Comparison of ENCODE assay signal across 8 cellular contexts in the genomic region with DNA sequence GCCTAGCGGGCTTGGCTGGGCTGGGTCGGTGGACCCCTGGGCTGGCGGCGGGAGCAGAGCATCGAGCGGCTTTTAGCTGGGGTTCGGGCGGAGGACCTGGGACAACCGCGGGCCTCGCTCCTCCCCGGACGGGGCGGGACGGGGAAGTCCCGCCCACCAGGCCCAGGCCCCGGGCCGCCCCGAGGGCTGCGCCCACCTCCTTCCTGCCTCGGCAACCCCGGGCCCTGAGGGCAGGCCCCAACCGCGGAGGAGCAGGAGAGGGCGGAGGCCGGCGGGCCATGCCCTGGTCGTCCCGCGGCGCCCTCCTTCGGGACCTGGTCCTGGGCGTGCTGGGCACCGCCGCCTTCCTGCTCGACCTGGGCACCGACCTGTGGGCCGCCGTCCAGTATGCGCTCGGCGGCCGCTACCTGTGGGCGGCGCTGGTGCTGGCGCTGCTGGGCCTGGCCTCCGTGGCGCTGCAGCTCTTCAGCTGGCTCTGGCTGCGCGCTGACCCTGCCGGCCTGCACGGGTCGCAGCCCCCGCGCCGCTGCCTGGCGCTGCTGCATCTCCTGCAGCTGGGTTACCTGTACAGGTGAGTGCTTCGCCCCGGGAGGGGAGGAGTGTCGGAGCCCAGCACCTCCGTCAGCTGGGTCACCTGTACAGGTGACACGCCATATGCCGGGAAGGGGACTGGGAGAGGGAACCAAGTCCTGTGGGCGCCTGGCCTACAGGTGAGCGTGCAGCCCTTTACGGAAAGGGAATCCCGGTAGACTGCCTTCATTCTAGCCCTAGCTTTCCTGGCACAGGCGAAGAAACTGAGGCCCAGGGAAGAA. TPM values are rescaled to one million over a fixed set of nuclear protein-coding genes. Genes with fewer than 3 reads are reported as not detected.
DNase-seq lines count a peak whose midpoint lies in the region; ATAC-seq and TF ChIP-seq lines count a peak whose summit lies in the region.

A gene with protein sequence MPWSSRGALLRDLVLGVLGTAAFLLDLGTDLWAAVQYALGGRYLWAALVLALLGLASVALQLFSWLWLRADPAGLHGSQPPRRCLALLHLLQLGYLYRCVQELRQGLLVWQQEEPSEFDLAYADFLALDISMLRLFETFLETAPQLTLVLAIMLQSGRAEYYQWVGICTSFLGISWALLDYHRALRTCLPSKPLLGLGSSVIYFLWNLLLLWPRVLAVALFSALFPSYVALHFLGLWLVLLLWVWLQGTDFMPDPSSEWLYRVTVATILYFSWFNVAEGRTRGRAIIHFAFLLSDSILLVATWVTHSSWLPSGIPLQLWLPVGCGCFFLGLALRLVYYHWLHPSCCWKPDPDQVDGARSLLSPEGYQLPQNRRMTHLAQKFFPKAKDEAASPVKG (plus strand): TSS at position 182 of the 812 bp plus-strand sequence. CDS start 97 bp downstream, at position 279.

- DNase-seq in AG04450 (ENCODE audit: low read depth, low spot score) (peak; percentile 23), OCI-LY7 (ENCODE audit: low spot score) (peak; percentile 69), fibroblast of pulmonary artery (ENCODE audit: low read depth) (peak; percentile 72), nephron progenitor cell (peak; percentile 86)
- DNase-seq in activated T-helper 2 cell treated with anti-CD3 and anti-CD28 coated beads, Interferon-gamma antibody, Interleukin-2, Interleukin-4, amounts not matched to agents 10 μg/mL and 5 μg/mL and 100 μg/mL, durations not matched to agents 14 hours and 24 hours and 36 hours (ENCODE audit: low spot score) = peak; percentile 77

- intact Hi-C loops in OCI-LY7 (cut with micrococcal nuclease; ENCODE audit: unreplicated experiment) = no loop called here
- intact Hi-C loops in activated T-helper 2 cell treated with anti-CD3 and anti-CD28 coated beads, Interferon-gamma antibody, Interleukin-2, Interleukin-4, amounts not matched to agents 10 μg/mL and 5 μg/mL and 100 μg/mL, durations not matched to agents 14 hours and 24 hours and 36 hours (cut with micrococcal nuclease) = no loop called here

- H3K4me1 ChIP-seq in OCI-LY7 (ENCODE audit: insufficient read depth, low read length, poor library complexity, severe bottlenecking) (peaks cover 9% of the 10 kb centered on the region), stomach smooth muscle (ENCODE audit: control insufficient read depth, insufficient read depth, low read length) (peaks cover 19% of the 10 kb centered on the region)

- H3K79me2 ChIP-seq in OCI-LY7 (ENCODE audit: insufficient read depth, low read depth, low read length) = no peaks in the 10 kb centered on the region

- H3K27me3 ChIP-seq in AG04450 (ENCODE audit: control insufficient read depth, insufficient read depth, low read length) (peaks cover 3% of the 10 kb centered on the region), stomach smooth muscle (ENCODE audit: control insufficient read depth in 1 of 2, insufficient read depth in 2 of 2, low read length in 2 of 2) (no peaks in the 10 kb centered on the region)

- H3K9me3 ChIP-seq in AG04450 (ENCODE audit: control insufficient read depth, insufficient read depth, low read length) = no peaks in the 10 kb centered on the region; the same call in 1 of the 2 replicates
- H3K9me3 ChIP-seq in OCI-LY7 (ENCODE audit: low read length) = no peaks in the 10 kb centered on the region
- no peaks in the 10 kb centered on the region for H3K9me3 ChIP-seq in stomach smooth muscle (ENCODE audit: control insufficient read depth in 2 of 2, low read length in 2 of 2)

- CTCF ChIA-PET in AG04450 (lab: Charles Lee) = interaction anchor here (0.8 kb wide), 1 partner anchor 27 kb away, joined by 4 read pairs; no protein-coding TSS in a partner anchor
- CTCF ChIA-PET in OCI-LY7 (lab: Charles Lee; ENCODE audit: unreplicated experiment) = no interaction called here

- no peaks in the 10 kb centered on the region for H3K9me3 Mint-ChIP-seq in activated T-helper 2 cell treated with anti-CD3 and anti-CD28 coated beads, Interferon-gamma antibody, Interleukin-2, Interleukin-4, amounts not matched to agents 10 μg/mL and 5 μg/mL and 100 μg/mL, durations not matched to agents 14 hours and 24 hours and 36 hours
- no peaks in the 10 kb centered on the region for H3K9me3 Mint-ChIP-seq in nephron progenitor cell

- H3K4me2 ChIP-seq in OCI-LY7 (ENCODE audit: low read length) = peak within 1 kb of the TSS; percentile 79

- ATAC-seq in GM18909 (IDR thresholded peaks at IDR 0.05; ENCODE audit: poor library complexity, unreplicated experiment) = peak; percentile 86
- peak; percentile 86 for ATAC-seq in HG03175 (IDR thresholded peaks at IDR 0.05; ENCODE audit: unreplicated experiment)

- H3K4me3 ChIP-seq in AG04450 (ENCODE audit: low read depth, low read length) (peak within 1 kb of the TSS; percentile 71), OCI-LY7 (ENCODE audit: low read depth, low read length, poor library complexity, severe bottlenecking) (peak within 1 kb of the TSS; percentile 63), fibroblast of pulmonary artery (replicated peaks; ENCODE audit: low read depth, low read length) (peak within 1 kb of the TSS; percentile 64), stomach smooth muscle (ENCODE audit: low read length in 2 of 2) (peak within 1 kb of the TSS; percentile 83 to 90)

- no peaks in the 10 kb centered on the region for H4K20me1 ChIP-seq in OCI-LY7 (ENCODE audit: insufficient read depth, low read length)

- H3K9me2 ChIP-seq in OCI-LY7 (ENCODE audit: insufficient read depth, low read length) = no peaks in the 10 kb centered on the region

- peaks cover 3% of the 10 kb centered on the region for H3K27me3 Mint-ChIP-seq in activated T-helper 2 cell treated with anti-CD3 and anti-CD28 coated beads, Interferon-gamma antibody, Interleukin-2, Interleukin-4, amounts not matched to agents 10 μg/mL and 5 μg/mL and 100 μg/mL, durations not matched to agents 14 hours and 24 hours and 36 hours (ENCODE audit: low read depth)
- peaks cover 3% of the 10 kb centered on the region for H3K27me3 Mint-ChIP-seq in nephron progenitor cell (ENCODE audit: low read depth, poor library complexity)

- H3K4me1 Mint-ChIP-seq in activated T-helper 2 cell treated with anti-CD3 and anti-CD28 coated beads, Interferon-gamma antibody, Interleukin-2, Interleukin-4, amounts not matched to agents 10 μg/mL and 5 μg/mL and 100 μg/mL, durations not matched to agents 14 hours and 24 hours and 36 hours (ENCODE audit: low read depth) = peaks cover 12% of the 10 kb centered on the region
- H3K4me1 Mint-ChIP-seq in nephron progenitor cell = peaks cover 34% of the 10 kb centered on the region

- H2AFZ ChIP-seq in OCI-LY7 (ENCODE audit: low read length) = peak within 1 kb of the TSS; percentile 74; the same call in 1 of the 2 replicates

- H3K36me3 ChIP-seq in OCI-LY7 (ENCODE audit: insufficient read depth, low read length) (no peaks in the 10 kb centered on the region), stomach smooth muscle (ENCODE audit: control insufficient read depth in 2 of 2, insufficient read depth in 2 of 2, low read length in 2 of 2) (peaks cover 4 to 10% of the 10 kb centered on the region in 2 donors)

- H3K27ac Mint-ChIP-seq in activated T-helper 2 cell treated with anti-CD3 and anti-CD28 coated beads, Interferon-gamma antibody, Interleukin-2, Interleukin-4, amounts not matched to agents 10 μg/mL and 5 μg/mL and 100 μg/mL, durations not matched to agents 14 hours and 24 hours and 36 hours = peak within 1 kb of the TSS; percentile 66
- H3K27ac Mint-ChIP-seq in nephron progenitor cell = peak within 1 kb of the TSS; percentile 68

- peaks cover 2% of the 10 kb centered on the region for H3K36me3 Mint-ChIP-seq in activated T-helper 2 cell treated with anti-CD3 and anti-CD28 coated beads, Interferon-gamma antibody, Interleukin-2, Interleukin-4, amounts not matched to agents 10 μg/mL and 5 μg/mL and 100 μg/mL, durations not matched to agents 14 hours and 24 hours and 36 hours (ENCODE audit: low read depth)
- no peaks in the 10 kb centered on the region for H3K36me3 Mint-ChIP-seq in nephron progenitor cell (ENCODE audit: low read depth)

- H3K27ac ChIP-seq in AG04450 (ENCODE audit: low read depth, low read length) (peak within 1 kb of the TSS; percentile 47), OCI-LY7 (ENCODE audit: low read depth, low read length, poor library complexity, severe bottlenecking) (no peak within 1 kb of the TSS), stomach smooth muscle (ENCODE audit: low read length) (peak within 1 kb of the TSS; percentile 80)

- BruUV-seq in OCI-LY7 (replicated peaks; lab: Mats Ljungman, UMichigan) = no TSS peak

- H3K4me3 Mint-ChIP-seq in activated T-helper 2 cell treated with anti-CD3 and anti-CD28 coated beads, Interferon-gamma antibody, Interleukin-2, Interleukin-4, amounts not matched to agents 10 μg/mL and 5 μg/mL and 100 μg/mL, durations not matched to agents 14 hours and 24 hours and 36 hours (ENCODE audit: low read depth) = peak within 1 kb of the TSS; percentile 78
- H3K4me3 Mint-ChIP-seq in nephron progenitor cell = peak within 1 kb of the TSS; percentile 75

- POLR2A ChIA-PET in AG04450 (lab: Yijun Ruan, JAX) (interaction anchor here (0.7 to 1.1 kb wide), 3 partner anchors 20 to 187 kb away, joined by 3 to 5 read pairs (median 3); a partner anchor contains a TSS), OCI-LY7 (lab: Charles Lee) (no interaction called here)

- H3K9ac ChIP-seq in stomach smooth muscle (ENCODE audit: low read length in 2 of 2) = peak within 1 kb of the TSS; percentile 90 to 92

- peak; percentile 31 for TF ChIP-seq CTCF in AG04450 (IDR thresholded peaks at IDR 0.05; ENCODE audit: low read depth, low read length)
- peak; percentile 35; the same call in 1 of the 2 replicates for TF ChIP-seq CTCF in OCI-LY7 (conservative IDR thresholded peaks at IDR 0.05; ENCODE audit: low read length)
- peak; percentile 16 for TF ChIP-seq CTCF in fibroblast of pulmonary artery (IDR thresholded peaks at IDR 0.05; ENCODE audit: low read length, missing control alignments)
- TF ChIP-seq CTCF in nephron progenitor cell (IDR thresholded peaks at IDR 0.05) = peak; percentile 29

RNA-seq across cellular contexts. Expression of the gene that starts here (rescaled TPM):
- polyA plus RNA-seq in AG04450 (2011; rRNA removed) = 7.9 and 8.2 TPM in 2 replicates
- polyA minus RNA-seq in AG04450 (2011; rRNA and poly(A)+ RNA removed) = 5.4 and 6.9 TPM in 2 replicates
- 0.38 and 0.75 TPM in 2 replicates for total RNA-seq in OCI-LY7 (2014; rRNA removed; shearing (Covaris generic))
- total RNA-seq in OCI-LY7 (2022) = 0.70 and 2.3 TPM in 2 replicates
- 6.3 and 6.5 TPM in 2 replicates for total RNA-seq in activated T-helper 2 cell treated with anti-CD3 and anti-CD28 coated beads, Interferon-gamma antibody, Interleukin-2, Interleukin-4, amounts not matched to agents 10 μg/mL and 5 μg/mL and 100 μg/mL, durations not matched to agents 14 hours and 24 hours and 36 hours

Comparison
In these comparisons a context has a peak if more than half of its experiments do, and no peak if none do; other contexts are left out.
1. DNase-seq: peak in every context shown above with its lines; median percentile 86 in nephron progenitor cell; 77 in activated T-helper 2 cell treated with anti-CD3 and anti-CD28 coated beads, Interferon-gamma antibody, Interleukin-2, Interleukin-4, amounts not matched to agents 10 μg/mL and 5 μg/mL and 100 μg/mL, durations not matched to agents 14 hours and 24 hours and 36 hours; 72 in fibroblast of pulmonary artery; 69 in OCI-LY7; 23 in AG04450.